ENCODE assay signal across 18 cellular contexts in the genomic region with DNA sequence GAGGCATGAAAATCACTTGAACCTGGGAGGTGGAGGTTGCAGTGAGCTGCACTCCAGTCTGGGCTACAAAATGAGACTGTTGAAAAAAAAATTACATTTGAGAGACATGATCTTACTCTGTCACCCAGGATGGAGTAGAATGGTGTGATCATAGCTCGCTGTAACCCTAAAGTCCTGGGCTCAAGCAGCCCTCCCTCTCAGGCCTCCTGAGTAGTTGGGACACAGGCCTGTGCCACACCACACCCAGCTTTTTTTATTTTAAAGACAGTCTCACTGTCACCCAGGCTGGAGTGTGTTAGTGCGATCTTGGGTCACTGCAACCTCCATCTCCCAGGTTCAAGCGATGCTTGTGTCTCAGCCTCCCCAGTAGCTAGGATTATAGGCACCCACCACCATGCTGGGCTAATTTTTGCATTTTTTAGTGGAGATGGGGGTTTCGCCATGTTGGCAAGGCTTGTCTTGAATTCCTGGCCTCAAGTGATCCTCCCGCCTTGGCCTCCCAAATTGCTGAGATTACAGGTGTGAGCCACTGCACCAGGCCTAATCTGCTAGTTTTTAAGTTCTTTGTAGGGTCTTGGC. TPM values are rescaled to one million over a fixed set of nuclear protein-coding genes. Genes with fewer than 3 reads are reported as not detected.
A peak's percentile ranks its signal among the peaks of the same experiment; 100 is the strongest.
DNase-seq lines count a peak whose midpoint lies in the region; ATAC-seq, FAIRE-seq and TF ChIP-seq lines count a peak whose summit lies in the region.
"Had no signal": no experiment of that assay in that cellular context is flagged by ENCODE, and none has a peak within 500 bp of the region (broad histone marks: within the 10 kb centered on the region; RNA-seq: fewer than 3 reads in every experiment).

No MANE protein-coding gene starts in this region.

- no peaks in the 10 kb centered on the region for H3K27me3 Mint-ChIP-seq in activated naive CD4-positive, alpha-beta T cell treated with anti-CD3 and anti-CD28 coated beads, Interleukin-2, amount 10 ng/mL, durations not matched to agents 7 days and 5 days
- H3K27me3 Mint-ChIP-seq in astrocyte (ENCODE audit: low read depth, unreplicated experiment) (no peaks in the 10 kb centered on the region), progenitor cell of endocrine pancreas (no peaks in the 10 kb centered on the region)
- H3K27me3 Mint-ChIP-seq: CD8-positive, alpha-beta memory T cell had no signal

- DNase-seq in activated naive CD4-positive, alpha-beta T cell treated with anti-CD3 and anti-CD28 coated beads, Interleukin-2, amount 50 U/mL, for 72 hours (ENCODE audit: low spot score in 2 of 2) = no peak
- DNase-seq in activated naive CD4-positive, alpha-beta T cell treated with anti-CD3 and anti-CD28 coated beads, Interleukin-2, amount 10 ng/mL, durations not matched to agents 7 days and 5 days = no peak
- DNase-seq in astrocyte (ENCODE audit: low read depth) = no peak
- DNase-seq in progenitor cell of endocrine pancreas (ENCODE audit: low spot score, unreplicated experiment) = no peak
- DNase-seq in NCI-H526 treated with DMSO at 0.1 percent for 48 hours (lab: John Stamatoyannopoulos, UW) = no peak
- DNase-seq in epidermal melanocyte (ENCODE audit: insufficient read length, low spot score) = no peak
- DNase-seq: amniotic stem cell; CD8-positive, alpha-beta memory T cell; foreskin fibroblast; KG1; NCI-H1092; NCI-H524; occipital lobe; sigmoid colon had no signal

- no peak overlapping the region for H3K4me3 Mint-ChIP-seq in activated naive CD4-positive, alpha-beta T cell treated with anti-CD3 and anti-CD28 coated beads, Interleukin-2, amount 10 ng/mL, durations not matched to agents 7 days and 5 days
- H3K4me3 Mint-ChIP-seq in astrocyte (ENCODE audit: unreplicated experiment) (no peak overlapping the region), progenitor cell of endocrine pancreas (ENCODE audit: low read depth) (no peak overlapping the region)

- H3K36me3 Mint-ChIP-seq in activated naive CD4-positive, alpha-beta T cell treated with anti-CD3 and anti-CD28 coated beads, Interleukin-2, amount 50 U/mL, for 72 hours = peaks cover 21 to 44% of the 10 kb centered on the region in 2 donors
- peaks cover 56% of the 10 kb centered on the region for H3K36me3 Mint-ChIP-seq in activated naive CD4-positive, alpha-beta T cell treated with anti-CD3 and anti-CD28 coated beads, Interleukin-2, amount 10 ng/mL, durations not matched to agents 7 days and 5 days
- H3K36me3 Mint-ChIP-seq in astrocyte (ENCODE audit: low read depth, unreplicated experiment) (peaks cover 26% of the 10 kb centered on the region), progenitor cell of endocrine pancreas (ENCODE audit: insufficient read depth) (peaks cover 37% of the 10 kb centered on the region)

- H3K9me3 Mint-ChIP-seq in activated naive CD4-positive, alpha-beta T cell treated with anti-CD3 and anti-CD28 coated beads, Interleukin-2, amount 50 U/mL, for 72 hours = no peaks in the 10 kb centered on the region
- H3K9me3 Mint-ChIP-seq in activated naive CD4-positive, alpha-beta T cell treated with anti-CD3 and anti-CD28 coated beads, Interleukin-2, amount 10 ng/mL, durations not matched to agents 7 days and 5 days = no peaks in the 10 kb centered on the region
- H3K9me3 Mint-ChIP-seq in astrocyte (ENCODE audit: unreplicated experiment) = no peaks in the 10 kb centered on the region
- no peaks in the 10 kb centered on the region for H3K9me3 Mint-ChIP-seq in progenitor cell of endocrine pancreas (ENCODE audit: low read depth)
- H3K9me3 Mint-ChIP-seq: CD8-positive, alpha-beta memory T cell had no signal

- no peak for FAIRE-seq in astrocyte (lab: Jason Lieb, UNC)
- FAIRE-seq: endometrium had no signal

- H3K36me3 ChIP-seq in HUES48 (ENCODE audit: control insufficient read depth, insufficient read depth, low read length) (peaks cover 82% of the 10 kb centered on the region), astrocyte (ENCODE audit: insufficient read depth, low read length) (peaks cover 58% of the 10 kb centered on the region)

- no peak overlapping the region for H3K27ac Mint-ChIP-seq in activated naive CD4-positive, alpha-beta T cell treated with anti-CD3 and anti-CD28 coated beads, Interleukin-2, amount 50 U/mL, for 72 hours
- H3K27ac Mint-ChIP-seq in activated naive CD4-positive, alpha-beta T cell treated with anti-CD3 and anti-CD28 coated beads, Interleukin-2, amount 10 ng/mL, durations not matched to agents 7 days and 5 days = no peak overlapping the region
- H3K27ac Mint-ChIP-seq in astrocyte (ENCODE audit: unreplicated experiment) (peak overlapping the region; percentile 55), progenitor cell of endocrine pancreas (peak overlapping the region; percentile 77)

- H3K9ac ChIP-seq in HUES48 (ENCODE audit: low read depth, low read length) = no peak overlapping the region
- no peak overlapping the region for H3K9ac ChIP-seq in astrocyte (ENCODE audit: low read length)

- peak; percentile 19 to 29 for ATAC-seq in activated naive CD4-positive, alpha-beta T cell treated with anti-CD3 and anti-CD28 coated beads, Interleukin-2, amount 50 U/mL, for 72 hours
- no peak for ATAC-seq in HG02623 (IDR thresholded peaks at IDR 0.05; ENCODE audit: unreplicated experiment)

- no peak overlapping the region for H3K4me2 ChIP-seq in astrocyte (ENCODE audit: low read length)

- H3K9me3 ChIP-seq in HUES48 (ENCODE audit: control insufficient read depth, insufficient read depth, low read length) (no peaks in the 10 kb centered on the region), astrocyte (ENCODE audit: insufficient read depth, low read depth, low read length) (no peaks in the 10 kb centered on the region)
- H3K9me3 ChIP-seq: sigmoid colon had no signal

- CTCF ChIA-PET in activated naive CD4-positive, alpha-beta T cell treated with anti-CD3 and anti-CD28 coated beads, Interleukin-2, amount 10 ng/mL, durations not matched to agents 7 days and 5 days (lab: Charles Lee) = interaction anchor here (0.7 kb wide), 1 partner anchor 12 kb away, joined by 3 read pairs; no protein-coding TSS in a partner anchor

- H3K4me3 ChIP-seq in HUES48 (ENCODE audit: low read depth, low read length) (no peak overlapping the region), astrocyte (ENCODE audit: insufficient read depth, low read depth, low read length) (no peak overlapping the region)
- H3K4me3 ChIP-seq: sigmoid colon had no signal

- peaks cover 66% of the 10 kb centered on the region for H4K20me1 ChIP-seq in astrocyte (ENCODE audit: insufficient read depth, low read length)

- H3K4me1 Mint-ChIP-seq in activated naive CD4-positive, alpha-beta T cell treated with anti-CD3 and anti-CD28 coated beads, Interleukin-2, amount 10 ng/mL, durations not matched to agents 7 days and 5 days = peaks cover 28% of the 10 kb centered on the region
- H3K4me1 Mint-ChIP-seq in astrocyte (ENCODE audit: low read depth, unreplicated experiment) = peaks cover 11% of the 10 kb centered on the region
- peaks cover 16% of the 10 kb centered on the region for H3K4me1 Mint-ChIP-seq in progenitor cell of endocrine pancreas (ENCODE audit: low read depth)

- H2AFZ ChIP-seq in astrocyte (ENCODE audit: low read depth, low read length) = no peak overlapping the region

- TF ChIP-seq CTCF in astrocyte (IDR thresholded peaks at IDR 0.05; ENCODE audit: insufficient read depth, low read depth, low read length) (no peak), progenitor cell of endocrine pancreas (IDR thresholded peaks at IDR 0.05; ENCODE audit: unreplicated experiment) (no peak)

- H3K79me2 ChIP-seq in astrocyte (ENCODE audit: insufficient read depth, low read length) = peaks cover 40% of the 10 kb centered on the region

- peak overlapping the region; percentile 34 for H3K27ac ChIP-seq in HUES48 (ENCODE audit: low read depth, low read length)
- H3K27ac ChIP-seq in astrocyte (ENCODE audit: low read depth, low read length) = no peak overlapping the region
- H3K27ac ChIP-seq: HL-60, sigmoid colon had no signal

- H3K27me3 ChIP-seq in HUES48 (ENCODE audit: control insufficient read depth, insufficient read depth, low read length) = no peaks in the 10 kb centered on the region
- H3K27me3 ChIP-seq in astrocyte (ENCODE audit: insufficient read depth, low read length) = no peaks in the 10 kb centered on the region
- H3K27me3 ChIP-seq: sigmoid colon had no signal

- peaks cover 6% of the 10 kb centered on the region for H3K4me1 ChIP-seq in HUES48 (ENCODE audit: control insufficient read depth, insufficient read depth, low read length)
- peaks cover 5% of the 10 kb centered on the region for H3K4me1 ChIP-seq in astrocyte (ENCODE audit: insufficient read depth, low read length)

RNA-seq across cellular contexts. Expression of a gene that starts 6.1 kb away (rescaled TPM):
- total RNA-seq in activated naive CD4-positive, alpha-beta T cell treated with anti-CD3 and anti-CD28 coated beads, Interleukin-2, amount 50 U/mL, for 72 hours = 1,000 to 10,000 TPM; 2,119 to 2,880 TPM
- total RNA-seq in astrocyte = 1,230 and 1,351 TPM in 2 replicates
- total RNA-seq in progenitor cell of endocrine pancreas = 2,102 and 2,191 TPM in 2 replicates

Comparison
In these comparisons a context has a peak if more than half of its experiments do, and no peak if none do; other contexts are left out.
1. H3K27ac Mint-ChIP-seq: peak in astrocyte (single experiment) and progenitor cell of endocrine pancreas (single experiment); none in activated naive CD4-positive, alpha-beta T cell treated with anti-CD3 and anti-CD28 coated beads, Interleukin-2, amount 50 U/mL, for 72 hours (0 of 2) and activated naive CD4-positive, alpha-beta T cell treated with anti-CD3 and anti-CD28 coated beads, Interleukin-2, amount 10 ng/mL, durations not matched to agents 7 days and 5 days (single experiment).